In the genomic region with DNA sequence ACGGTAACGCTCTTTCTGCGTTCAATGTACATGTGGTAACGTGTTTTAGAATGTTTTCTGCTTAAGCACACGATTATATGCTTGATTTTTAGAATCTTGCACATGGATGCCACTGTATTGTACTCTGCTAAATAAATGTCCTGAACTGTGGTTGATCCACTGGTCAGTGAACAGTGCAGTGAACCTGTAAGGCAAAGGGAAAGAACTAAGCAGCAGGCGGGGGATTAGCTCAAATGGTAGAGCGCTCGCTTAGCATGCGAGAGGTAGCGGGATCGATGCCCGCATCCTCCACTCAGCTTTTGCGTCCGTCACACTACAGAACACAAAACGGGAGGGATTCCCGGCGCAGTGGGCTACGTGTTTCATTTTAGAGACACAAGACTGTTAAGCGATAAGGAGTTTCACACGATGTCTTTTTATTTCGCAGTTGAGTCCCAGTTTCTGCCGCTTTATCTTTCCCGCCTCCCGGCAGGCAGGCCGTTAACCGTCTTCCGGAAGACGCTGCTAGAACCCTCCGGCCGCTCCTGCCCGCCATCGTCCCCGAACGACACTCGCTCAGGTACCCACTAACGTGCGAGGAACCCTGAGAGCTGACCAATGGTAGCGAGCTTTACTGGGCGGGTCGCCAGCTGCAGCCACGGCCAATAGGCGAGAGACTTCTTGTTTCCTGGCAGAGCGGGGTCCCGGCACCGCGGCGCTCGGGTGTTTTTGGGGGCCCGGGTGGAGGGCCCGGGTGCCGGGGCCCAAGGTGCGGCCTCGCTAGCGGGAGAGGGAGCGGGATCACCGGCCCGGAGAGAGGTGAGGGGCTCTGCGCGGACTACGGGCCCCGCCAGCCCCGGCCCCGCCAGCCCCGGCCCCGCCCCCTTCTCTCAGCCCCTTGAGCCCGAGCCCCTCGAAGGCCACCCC, we compare ENCODE assay signal across 1 cellular context.
TF ChIP-seq lines count a peak whose summit lies in the region.

Gene AGBL5, plus strand, starts transcription at position 673 of the 906 bp plus-strand sequence. CDS start 1,291 bp downstream, outside the sequence.

TF ChIP-seq in SK-N-SH, 30 proteins besides CTCF, POLR2A, EP300 and RAD21 (continued from another document):
- no peak for TF ChIP-seq RXRA (IDR thresholded peaks at IDR 0.05; ENCODE audit: borderline replicate concordance, low read depth)
- TF ChIP-seq FOXM1 (IDR thresholded peaks at IDR 0.05; ENCODE audit: low read depth) = no peak; the same call in 1 of the 2 replicates
- TF ChIP-seq, protein P1, sequence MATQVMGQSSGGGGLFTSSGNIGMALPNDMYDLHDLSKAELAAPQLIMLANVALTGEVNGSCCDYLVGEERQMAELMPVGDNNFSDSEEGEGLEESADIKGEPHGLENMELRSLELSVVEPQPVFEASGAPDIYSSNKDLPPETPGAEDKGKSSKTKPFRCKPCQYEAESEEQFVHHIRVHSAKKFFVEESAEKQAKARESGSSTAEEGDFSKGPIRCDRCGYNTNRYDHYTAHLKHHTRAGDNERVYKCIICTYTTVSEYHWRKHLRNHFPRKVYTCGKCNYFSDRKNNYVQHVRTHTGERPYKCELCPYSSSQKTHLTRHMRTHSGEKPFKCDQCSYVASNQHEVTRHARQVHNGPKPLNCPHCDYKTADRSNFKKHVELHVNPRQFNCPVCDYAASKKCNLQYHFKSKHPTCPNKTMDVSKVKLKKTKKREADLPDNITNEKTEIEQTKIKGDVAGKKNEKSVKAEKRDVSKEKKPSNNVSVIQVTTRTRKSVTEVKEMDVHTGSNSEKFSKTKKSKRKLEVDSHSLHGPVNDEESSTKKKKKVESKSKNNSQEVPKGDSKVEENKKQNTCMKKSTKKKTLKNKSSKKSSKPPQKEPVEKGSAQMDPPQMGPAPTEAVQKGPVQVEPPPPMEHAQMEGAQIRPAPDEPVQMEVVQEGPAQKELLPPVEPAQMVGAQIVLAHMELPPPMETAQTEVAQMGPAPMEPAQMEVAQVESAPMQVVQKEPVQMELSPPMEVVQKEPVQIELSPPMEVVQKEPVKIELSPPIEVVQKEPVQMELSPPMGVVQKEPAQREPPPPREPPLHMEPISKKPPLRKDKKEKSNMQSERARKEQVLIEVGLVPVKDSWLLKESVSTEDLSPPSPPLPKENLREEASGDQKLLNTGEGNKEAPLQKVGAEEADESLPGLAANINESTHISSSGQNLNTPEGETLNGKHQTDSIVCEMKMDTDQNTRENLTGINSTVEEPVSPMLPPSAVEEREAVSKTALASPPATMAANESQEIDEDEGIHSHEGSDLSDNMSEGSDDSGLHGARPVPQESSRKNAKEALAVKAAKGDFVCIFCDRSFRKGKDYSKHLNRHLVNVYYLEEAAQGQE (IDR thresholded peaks at IDR 0.05; ENCODE audit: low read depth, low read length) = peak; percentile 11; the same call in 1 of the 2 replicates
- no peak for TF ChIP-seq SIN3A (IDR thresholded peaks at IDR 0.05; ENCODE audit: borderline replicate concordance, low read depth, low read length)
- no peak for TF ChIP-seq SMC3 (IDR thresholded peaks at IDR 0.05; ENCODE audit: low read depth, low read length)
- TF ChIP-seq, protein P2, sequence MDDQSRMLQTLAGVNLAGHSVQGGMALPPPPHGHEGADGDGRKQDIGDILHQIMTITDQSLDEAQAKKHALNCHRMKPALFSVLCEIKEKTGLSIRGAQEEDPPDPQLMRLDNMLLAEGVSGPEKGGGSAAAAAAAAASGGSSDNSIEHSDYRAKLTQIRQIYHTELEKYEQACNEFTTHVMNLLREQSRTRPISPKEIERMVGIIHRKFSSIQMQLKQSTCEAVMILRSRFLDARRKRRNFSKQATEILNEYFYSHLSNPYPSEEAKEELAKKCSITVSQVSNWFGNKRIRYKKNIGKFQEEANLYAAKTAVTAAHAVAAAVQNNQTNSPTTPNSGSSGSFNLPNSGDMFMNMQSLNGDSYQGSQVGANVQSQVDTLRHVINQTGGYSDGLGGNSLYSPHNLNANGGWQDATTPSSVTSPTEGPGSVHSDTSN (IDR thresholded peaks at IDR 0.05) = 0 out of 2 replicates have a peak, but pooled peaks have one; percentile 4
- no peak for TF ChIP-seq GATA2 (CRISPR knock-in tag; IDR thresholded peaks at IDR 0.05)
- 0 out of 2 replicates have a peak, but pooled peaks have one; percentile 14 for TF ChIP-seq RCOR1 (IDR thresholded peaks at IDR 0.05; ENCODE audit: low read length)
- no peak for TF ChIP-seq NFIC (IDR thresholded peaks at IDR 0.05; ENCODE audit: borderline replicate concordance)
- TF ChIP-seq RFX5 (IDR thresholded peaks at IDR 0.05; ENCODE audit: low read length) = peak; percentile 69
- TF ChIP-seq, protein P3, sequence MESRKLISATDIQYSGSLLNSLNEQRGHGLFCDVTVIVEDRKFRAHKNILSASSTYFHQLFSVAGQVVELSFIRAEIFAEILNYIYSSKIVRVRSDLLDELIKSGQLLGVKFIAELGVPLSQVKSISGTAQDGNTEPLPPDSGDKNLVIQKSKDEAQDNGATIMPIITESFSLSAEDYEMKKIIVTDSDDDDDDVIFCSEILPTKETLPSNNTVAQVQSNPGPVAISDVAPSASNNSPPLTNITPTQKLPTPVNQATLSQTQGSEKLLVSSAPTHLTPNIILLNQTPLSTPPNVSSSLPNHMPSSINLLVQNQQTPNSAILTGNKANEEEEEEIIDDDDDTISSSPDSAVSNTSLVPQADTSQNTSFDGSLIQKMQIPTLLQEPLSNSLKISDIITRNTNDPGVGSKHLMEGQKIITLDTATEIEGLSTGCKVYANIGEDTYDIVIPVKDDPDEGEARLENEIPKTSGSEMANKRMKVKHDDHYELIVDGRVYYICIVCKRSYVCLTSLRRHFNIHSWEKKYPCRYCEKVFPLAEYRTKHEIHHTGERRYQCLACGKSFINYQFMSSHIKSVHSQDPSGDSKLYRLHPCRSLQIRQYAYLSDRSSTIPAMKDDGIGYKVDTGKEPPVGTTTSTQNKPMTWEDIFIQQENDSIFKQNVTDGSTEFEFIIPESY (IDR thresholded peaks at IDR 0.05; ENCODE audit: borderline replicate concordance, low read depth) = peak; percentile 54
- TF ChIP-seq FOXJ3 (CRISPR knock-in tag; IDR thresholded peaks at IDR 0.05) = peak; percentile 62; the same call in 1 of the 2 replicates
- TF ChIP-seq YY1 (IDR thresholded peaks at IDR 0.05; ENCODE audit: low read depth) = peak; percentile 65; the same call in 1 of the 2 replicates
- TF ChIP-seq POLR2AphosphoS5 (IDR thresholded peaks at IDR 0.05; ENCODE audit: low read depth, low read length) = peak; percentile 57
- TF ChIP-seq ELF1 (IDR thresholded peaks at IDR 0.05) = peak; percentile 63; the same call in 1 of the 2 replicates
- TF ChIP-seq MEF2A (IDR thresholded peaks at IDR 0.05; ENCODE audit: borderline replicate concordance, low read depth) = no peak
- peak; percentile 100 for TF ChIP-seq MAX (IDR thresholded peaks at IDR 0.05; ENCODE audit: low read depth)
- no peak for TF ChIP-seq NRF1 (IDR thresholded peaks at IDR 0.05; ENCODE audit: low read depth, low read length)
- TF ChIP-seq TAF1 (IDR thresholded peaks at IDR 0.05; ENCODE audit: borderline replicate concordance, low read depth, low read length) = no peak
- TF ChIP-seq, protein P4, sequence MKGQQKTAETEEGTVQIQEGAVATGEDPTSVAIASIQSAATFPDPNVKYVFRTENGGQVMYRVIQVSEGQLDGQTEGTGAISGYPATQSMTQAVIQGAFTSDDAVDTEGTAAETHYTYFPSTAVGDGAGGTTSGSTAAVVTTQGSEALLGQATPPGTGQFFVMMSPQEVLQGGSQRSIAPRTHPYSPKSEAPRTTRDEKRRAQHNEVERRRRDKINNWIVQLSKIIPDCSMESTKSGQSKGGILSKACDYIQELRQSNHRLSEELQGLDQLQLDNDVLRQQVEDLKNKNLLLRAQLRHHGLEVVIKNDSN (IDR thresholded peaks at IDR 0.05; ENCODE audit: borderline replicate concordance, low read depth) = 0 out of 2 replicates have a peak, but pooled peaks have one; percentile 6
- TF ChIP-seq JUND (IDR thresholded peaks at IDR 0.05) = no peak; the same call in 1 of the 2 replicates
- no peak for TF ChIP-seq EZH2phosphoT487 (IDR thresholded peaks at IDR 0.05; ENCODE audit: borderline replicate concordance, low read depth)
